1 cellular context compared by ENCODE assay signal in the genomic region with DNA sequence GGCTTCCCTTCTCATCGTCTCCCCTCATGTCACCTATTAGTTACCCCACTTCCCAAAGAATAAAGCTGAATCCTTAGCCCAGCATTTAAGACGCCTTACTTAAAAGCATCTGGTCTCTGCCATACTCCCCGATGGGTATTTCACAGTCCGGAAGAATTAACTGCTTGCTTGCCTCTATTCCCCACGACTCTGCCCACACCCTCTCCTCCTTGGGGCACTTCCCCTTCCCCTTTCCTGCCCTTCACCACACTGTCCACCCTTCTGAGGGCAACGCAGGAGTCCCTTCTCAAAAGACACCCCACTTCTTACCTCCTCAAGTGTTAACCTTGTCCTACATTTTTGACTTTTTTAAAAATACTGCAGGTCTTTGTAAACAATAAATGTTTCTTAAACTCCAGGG.
TF ChIP-seq lines count a peak whose summit lies in the region.

No MANE protein-coding gene starts in this region.

TF ChIP-seq in H1, 55 proteins besides CTCF, POLR2A, EP300 and RAD21 (continued from another document):
- TF ChIP-seq SUZ12 (IDR thresholded peaks at IDR 0.05; ENCODE audit: low read length): no peak
- TF ChIP-seq, protein P1, sequence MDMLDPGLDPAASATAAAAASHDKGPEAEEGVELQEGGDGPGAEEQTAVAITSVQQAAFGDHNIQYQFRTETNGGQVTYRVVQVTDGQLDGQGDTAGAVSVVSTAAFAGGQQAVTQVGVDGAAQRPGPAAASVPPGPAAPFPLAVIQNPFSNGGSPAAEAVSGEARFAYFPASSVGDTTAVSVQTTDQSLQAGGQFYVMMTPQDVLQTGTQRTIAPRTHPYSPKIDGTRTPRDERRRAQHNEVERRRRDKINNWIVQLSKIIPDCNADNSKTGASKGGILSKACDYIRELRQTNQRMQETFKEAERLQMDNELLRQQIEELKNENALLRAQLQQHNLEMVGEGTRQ (IDR thresholded peaks at IDR 0.05; ENCODE audit: low read length): no peak
- no peak for TF ChIP-seq ASH2L (IDR thresholded peaks at IDR 0.05; ENCODE audit: low read length)
- no peak for TF ChIP-seq TAF1 (IDR thresholded peaks at IDR 0.05; ENCODE audit: low read depth, low read length)
- TF ChIP-seq CBX8 (IDR thresholded peaks at IDR 0.05; ENCODE audit: borderline replicate concordance, low read depth, low read length): no peak
- TF ChIP-seq, protein P2, sequence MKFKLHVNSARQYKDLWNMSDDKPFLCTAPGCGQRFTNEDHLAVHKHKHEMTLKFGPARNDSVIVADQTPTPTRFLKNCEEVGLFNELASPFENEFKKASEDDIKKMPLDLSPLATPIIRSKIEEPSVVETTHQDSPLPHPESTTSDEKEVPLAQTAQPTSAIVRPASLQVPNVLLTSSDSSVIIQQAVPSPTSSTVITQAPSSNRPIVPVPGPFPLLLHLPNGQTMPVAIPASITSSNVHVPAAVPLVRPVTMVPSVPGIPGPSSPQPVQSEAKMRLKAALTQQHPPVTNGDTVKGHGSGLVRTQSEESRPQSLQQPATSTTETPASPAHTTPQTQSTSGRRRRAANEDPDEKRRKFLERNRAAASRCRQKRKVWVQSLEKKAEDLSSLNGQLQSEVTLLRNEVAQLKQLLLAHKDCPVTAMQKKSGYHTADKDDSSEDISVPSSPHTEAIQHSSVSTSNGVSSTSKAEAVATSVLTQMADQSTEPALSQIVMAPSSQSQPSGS (IDR thresholded peaks at IDR 0.05; ENCODE audit: low read length): no peak
- no peak for TF ChIP-seq SIX5 (IDR thresholded peaks at IDR 0.05; ENCODE audit: low read depth, low read length)
- no peak for TF ChIP-seq SAP30 (IDR thresholded peaks at IDR 0.05; ENCODE audit: insufficient read depth, insufficient replicate concordance, low read length)
